ENCODE assay signal across 11 cellular contexts in genomic region chr18:75216926-75217303, GRCh38. TPM values are rescaled to one million over a fixed set of nuclear protein-coding genes. Genes with fewer than 3 reads are reported as not detected.
DNase-seq lines count a peak whose midpoint lies in the region; ATAC-seq, FAIRE-seq and TF ChIP-seq lines count a peak whose summit lies in the region.
"Had no signal": no experiment of that assay in that cellular context is flagged by ENCODE, and none has a peak within 500 bp of the region (broad histone marks: within the 10 kb centered on the region; RNA-seq: fewer than 3 reads in every experiment).

No MANE protein-coding gene starts in this region.

- no peak for TF ChIP-seq EP300 in GM12878 (IDR thresholded peaks at IDR 0.05; ENCODE audit: borderline replicate concordance in 1 of 2, control insufficient read depth in 1 of 2, low read depth in 2 of 2, low read length in 2 of 2)

- TF ChIP-seq CTCF in GM12878 (IDR thresholded peaks at IDR 0.05 in 2 of 3, conservative IDR thresholded peaks at IDR 0.05 in 1 of 3; ENCODE audit: control insufficient read depth in 2 of 3, extremely low read depth in 1 of 3, insufficient read depth in 1 of 3, low read depth in 3 of 3, low read length in 3 of 3) = no peak
- no peak for TF ChIP-seq CTCF in lower lobe of right lung (IDR thresholded peaks at IDR 0.05)
- TF ChIP-seq CTCF in testis (IDR thresholded peaks at IDR 0.05) = no peak

- POLR2A ChIA-PET in GM12878 (lab: Charles Lee) = no interaction called here

- CTCF ChIA-PET in GM12878 (lab: Yijun Ruan, JAX) = no interaction called here

- H3K9me3 ChIP-seq in GM12878 (replicated peaks; ENCODE audit: control insufficient read depth, insufficient read depth, low read length) (no peaks in the 10 kb centered on the region), lower lobe of right lung (no peaks in the 10 kb centered on the region), testis (no peaks in the 10 kb centered on the region)

- no TSS peak for BruUV-seq in GM12878 (replicated peaks; lab: Mats Ljungman, UMichigan)

- ATAC-seq in activated T-cell treated with anti-CD3 and anti-CD28 coated beads, Interleukin-2, amount 50 U/mL, for 72 hours (replicated peaks in 1 of 2) = no peak
- ATAC-seq in GM12878 (peak; percentile 13), lower lobe of right lung (no peak), GM21367 (IDR thresholded peaks at IDR 0.05; ENCODE audit: unreplicated experiment) (no peak)

- peak overlapping the region; percentile 42 to 80 for H3K4me3 Mint-ChIP-seq in activated T-cell treated with anti-CD3 and anti-CD28 coated beads, Interleukin-2, amount 50 U/mL, for 72 hours

- H3K79me2 ChIP-seq in GM12878 (ENCODE audit: control insufficient read depth, insufficient read depth, low read length) = peaks cover 28% of the 10 kb centered on the region

- no peak overlapping the region for H3K9ac ChIP-seq in GM12878 (ENCODE audit: control insufficient read depth, insufficient read depth, low read length)
- H3K9ac ChIP-seq: KMS-11 had no signal

- no peak for FAIRE-seq in GM12878 (lab: Jason Lieb, UNC)
- FAIRE-seq: H1 had no signal

- SMC1A ChIA-PET in GM12878 (lab: Charles Lee; ENCODE audit: uncharacterized antibody, unreplicated experiment) = interaction anchor here (1.2 kb wide), 1 partner anchor 29 kb away, joined by 4 read pairs; no protein-coding TSS in a partner anchor

- peaks cover 86% of the 10 kb centered on the region for H3K4me1 Mint-ChIP-seq in activated T-cell treated with anti-CD3 and anti-CD28 coated beads, Interleukin-2, amount 50 U/mL, for 72 hours (ENCODE audit: low read depth)

- H3K4me3 ChIP-seq in GM12878 (no peak overlapping the region), lower lobe of right lung (no peak overlapping the region), testis (no peak overlapping the region)
- H3K4me3 ChIP-seq: PC-9 had no signal

- no peaks in the 10 kb centered on the region for H3K36me3 ChIP-seq in GM12878 (ENCODE audit: control insufficient read depth in 2 of 2, insufficient read depth in 2 of 2, low read length in 1 of 2)
- H3K36me3 ChIP-seq in lower lobe of right lung = no peaks in the 10 kb centered on the region
- no peaks in the 10 kb centered on the region for H3K36me3 ChIP-seq in testis (ENCODE audit: low read depth, missing control alignments)

- RAD21 ChIA-PET in GM12878 (lab: Charles Lee; ENCODE audit: unreplicated experiment) = no interaction called here

- no peak for DNase-seq in activated T-cell treated with anti-CD3 and anti-CD28 coated beads, Interleukin-2, amount 50 U/mL, for 72 hours
- DNase-seq in activated T-cell treated with anti-CD3 and anti-CD28 coated beads for 4 hours = no peak
- DNase-seq in GM12878 (ENCODE audit: low read depth, low spot score) = no peak
- no peak for DNase-seq in lower lobe of right lung
- no peak for DNase-seq in testis
- no peak for DNase-seq in 8988T
- no peak for DNase-seq in DMS 273 treated with DMSO at 0.1 percent for 48 hours (lab: John Stamatoyannopoulos, UW)
- DNase-seq: PC-9 had no signal

- peak overlapping the region; percentile 22 for H3K4me2 ChIP-seq in GM12878 (ENCODE audit: control insufficient read depth, insufficient read depth)
- H3K4me2 ChIP-seq: KMS-11, PC-9 had no signal

- in situ Hi-C loops in GM12878 (cut with MboI) = loop anchor here (25.0 kb wide), 1 partner anchor 1895 kb away; no protein-coding TSS in a partner anchor

- no peak for TF ChIP-seq RAD21 in GM12878 (IDR thresholded peaks at IDR 0.05; ENCODE audit: insufficient read depth, low read depth, low read length)

- H3K36me3 Mint-ChIP-seq in activated T-cell treated with anti-CD3 and anti-CD28 coated beads, Interleukin-2, amount 50 U/mL, for 72 hours (ENCODE audit: insufficient read depth in 2 of 2) = peaks cover 3% of the 10 kb centered on the region in 2 donors

- 0 out of 2 replicates have a peak overlapping the region, but pooled peaks have one; percentile 9 for H3K27ac ChIP-seq in GM12878 (ENCODE audit: control insufficient read depth, insufficient read depth)
- H3K27ac ChIP-seq in lower lobe of right lung = peak overlapping the region; percentile 24
- peak overlapping the region; percentile 66 to 89 for H3K27ac ChIP-seq in testis
- H3K27ac ChIP-seq: KMS-11, PC-9 had no signal

- intact Hi-C loops in GM12878 (cut with micrococcal nuclease; ENCODE audit: unreplicated experiment) = loop anchor here (5.0 kb wide), 1 partner anchor 45 kb away; no protein-coding TSS in a partner anchor
- intact Hi-C loops in lower lobe of right lung (cut with DNase I) = no loop called here
- intact Hi-C loops in testis (cut with DNase I; ENCODE audit: low total_unique reads) = no loop called here

- TF ChIP-seq POLR2A in GM12878 (IDR thresholded peaks at IDR 0.05; ENCODE audit: low read depth, low read length) = no peak
- TF ChIP-seq POLR2A in testis (IDR thresholded peaks at IDR 0.05) = no peak

- H4K20me1 ChIP-seq in GM12878 (ENCODE audit: control insufficient read depth, insufficient read depth) = no peaks in the 10 kb centered on the region

- peak overlapping the region; percentile 70 for H3K27ac Mint-ChIP-seq in activated T-cell treated with anti-CD3 and anti-CD28 coated beads, Interleukin-2, amount 50 U/mL, for 72 hours

- H3K9me3 Mint-ChIP-seq in activated T-cell treated with anti-CD3 and anti-CD28 coated beads, Interleukin-2, amount 50 U/mL, for 72 hours = no peaks in the 10 kb centered on the region

- H2AFZ ChIP-seq in GM12878 (ENCODE audit: control insufficient read depth, low read depth, low read length) = no peak overlapping the region
- H2AFZ ChIP-seq: PC-9 had no signal

- 96% methylated on average over 6 of the region's 6 CpGs for WGBS in GM12878 (ENCODE audit: insufficient coverage, insufficient replicate concordance, low lambda C conversion rate, missing lambda C conversion rate)
- WGBS in testis, 2 donors = 62 to 72% methylated on average over 6 of the region's 6 CpGs

- H3K4me1 ChIP-seq in GM12878 (ENCODE audit: control insufficient read depth, insufficient read depth, low read length) (peaks cover 10% of the 10 kb centered on the region; the same call in 1 of the 2 replicates), lower lobe of right lung (peaks cover 63% of the 10 kb centered on the region), testis (peaks cover 32% of the 10 kb centered on the region)

- H3K27me3 ChIP-seq in GM12878 (replicated peaks in 1 of 2; ENCODE audit: control insufficient read depth in 2 of 2, insufficient read depth in 2 of 2, low read length in 1 of 2) = no peaks in the 10 kb centered on the region
- H3K27me3 ChIP-seq in lower lobe of right lung (ENCODE audit: low read depth) = no peaks in the 10 kb centered on the region
- no peaks in the 10 kb centered on the region for H3K27me3 ChIP-seq in testis

- H3K27me3 Mint-ChIP-seq in activated T-cell treated with anti-CD3 and anti-CD28 coated beads, Interleukin-2, amount 50 U/mL, for 72 hours (ENCODE audit: low read depth) = no peaks in the 10 kb centered on the region

RNA-seq across cellular contexts. Expression of gene TSHZ1, which starts 6.3 kb away (rescaled TPM):
- total RNA-seq in activated T-cell treated with anti-CD3 and anti-CD28 coated beads, Interleukin-2, amount 50 U/mL, for 72 hours = 10 to 100 TPM; 18.1 to 19.2 TPM
- 7.5 TPM in 2 replicates for total RNA-seq in GM12878 (2013; cell fraction: nucleolus; rRNA removed)
- total RNA-seq in GM12878 (2014; rRNA removed) (8.3 and 8.7 TPM in 2 replicates), GM12878 (2014; rRNA removed; fragmentation: Illumina TruSeq; extraction: Trizol) (5.8 and 6.2 TPM in 2 replicates), GM12878 (2021) (14.0 and 15.2 TPM in 2 replicates), lower lobe of right lung (17.0 TPM), testis (10 to 100 TPM; 18.4 to 36.2 TPM)
- 2.4 TPM for polyA plus RNA-seq in GM12878 (2011; ENCODE audit: low read depth)
- polyA plus RNA-seq in GM12878 (2011; rRNA removed) (2.8 and 4.0 TPM in 2 replicates), GM12878 (2014; fragmentation: Illumina TruSeq; extraction: Trizol) (5.3 and 7.1 TPM in 2 replicates), GM12878 (2014; fragmentation: Nextera tagmentation; extraction: Ambion mirVana) (1 to 10 TPM; 2.2 to 2.9 TPM), GM12878 (2014; rRNA removed) (6.7 and 7.9 TPM in 2 replicates), GM12878 (2016; fragmentation: Nextera tagmentation; extraction: Ambion mirVana) (1 to 10 TPM; 2.4 to 2.8 TPM), testis (ENCODE audit: insufficient read depth, low read depth, low replicate concordance) (12.8 TPM)
- polyA plus RNA-seq in GM12878 (2011; cell fraction: cytosol; rRNA removed) = 4.4 and 4.8 TPM in 2 replicates
- polyA plus RNA-seq in GM12878 (2011; cell fraction: nucleus; rRNA removed) = 5.2 and 7.7 TPM in 2 replicates
- 4.3 and 5.1 TPM in 2 replicates for polyA plus RNA-seq in GM12878 (2012)
- 4.9 and 6.4 TPM in 2 replicates for polyA minus RNA-seq in GM12878 (2011; rRNA and poly(A)+ RNA removed)
- 5.1 and 5.2 TPM in 2 replicates for polyA minus RNA-seq in GM12878 (2011; cell fraction: cytosol; rRNA and poly(A)+ RNA removed)
- polyA minus RNA-seq in GM12878 (2011; cell fraction: nucleus; rRNA and poly(A)+ RNA removed) = 4.1 and 7.7 TPM in 2 replicates

RNA-seq across cellular contexts. Expression of gene PTGR3, which starts 8.0 kb away (rescaled TPM):
- 10 to 100 TPM; 40.4 to 41.8 TPM for total RNA-seq in activated T-cell treated with anti-CD3 and anti-CD28 coated beads, Interleukin-2, amount 50 U/mL, for 72 hours
- total RNA-seq in GM12878 (2013; cell fraction: nucleolus; rRNA removed) = 18.9 and 21.4 TPM in 2 replicates
- total RNA-seq in GM12878 (2014; rRNA removed) (8.7 and 15.1 TPM in 2 replicates), GM12878 (2014; rRNA removed; fragmentation: Illumina TruSeq; extraction: Trizol) (12.2 and 13.2 TPM in 2 replicates), GM12878 (2021) (44.9 and 45.1 TPM in 2 replicates), lower lobe of right lung (37.3 TPM), testis (10 to 100 TPM; 13.9 to 27.9 TPM)
- 7.0 TPM for polyA plus RNA-seq in GM12878 (2011; ENCODE audit: low read depth)
- polyA plus RNA-seq in GM12878 (2011; rRNA removed) (63.9 and 69.8 TPM in 2 replicates), GM12878 (2014; fragmentation: Illumina TruSeq; extraction: Trizol) (29.5 and 30.4 TPM in 2 replicates), GM12878 (2014; fragmentation: Nextera tagmentation; extraction: Ambion mirVana) (1 to 10 TPM; 6.2 to 8.8 TPM), GM12878 (2014; rRNA removed) (29.2 and 34.8 TPM in 2 replicates), GM12878 (2016; fragmentation: Nextera tagmentation; extraction: Ambion mirVana) (10 to 100 TPM; 21.8 to 22.0 TPM), testis (ENCODE audit: insufficient read depth, low read depth, low replicate concordance) (15.7 TPM)
- polyA plus RNA-seq in GM12878 (2011; cell fraction: cytosol; rRNA removed) = 52.5 and 53.4 TPM in 2 replicates
- polyA plus RNA-seq in GM12878 (2011; cell fraction: nucleus; rRNA removed) = 87.8 and 88.3 TPM in 2 replicates
- 16.7 and 18.1 TPM in 2 replicates for polyA plus RNA-seq in GM12878 (2012)
- polyA minus RNA-seq in GM12878 (2011; rRNA and poly(A)+ RNA removed) = 57.6 and 90.8 TPM in 2 replicates
- polyA minus RNA-seq in GM12878 (2011; cell fraction: cytosol; rRNA and poly(A)+ RNA removed) = 15.9 and 22.5 TPM in 2 replicates
- polyA minus RNA-seq in GM12878 (2011; cell fraction: nucleus; rRNA and poly(A)+ RNA removed) = 34.7 and 50.0 TPM in 2 replicates

Comparison
In these comparisons a context has a peak if more than half of its experiments do, and no peak if none do; other contexts are left out.
1. H3K27ac ChIP-seq: peak in every context shown above with its lines; median percentile 78 in testis; 24 in lower lobe of right lung; 9 in GM12878.